In the genomic region with DNA sequence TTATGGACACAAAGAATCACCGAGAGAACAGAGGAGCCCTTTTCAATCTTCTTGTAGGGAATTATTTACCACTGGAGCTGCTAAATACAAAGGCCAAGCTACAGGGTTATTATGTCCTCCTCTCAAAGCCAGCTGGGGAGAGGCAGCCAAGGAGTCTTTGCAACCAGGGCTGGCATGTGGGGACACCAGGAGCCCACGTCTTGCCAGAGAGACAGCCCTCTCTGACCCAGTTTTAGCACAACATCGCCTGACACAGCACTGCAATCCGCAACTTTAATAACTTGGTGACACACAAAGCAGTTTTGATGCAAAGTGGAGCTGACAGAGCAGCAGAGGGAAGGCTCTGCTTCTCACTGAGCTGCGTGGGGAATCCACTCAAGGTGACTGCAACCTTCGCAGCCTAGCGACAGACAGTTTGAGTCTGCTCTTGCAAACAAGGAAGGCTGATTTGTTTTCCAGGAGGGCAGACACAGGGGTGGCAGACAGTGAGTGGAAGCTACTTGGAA, we compare ENCODE assay signal across 22 cellular contexts. TPM values are rescaled to one million over a fixed set of nuclear protein-coding genes. Genes with fewer than 3 reads are reported as not detected.
DNase-seq lines count a peak whose midpoint lies in the region; ATAC-seq and TF ChIP-seq lines count a peak whose summit lies in the region.
"Had no signal": no experiment of that assay in that cellular context is flagged by ENCODE, and none has a peak within 500 bp of the region (broad histone marks: within the 10 kb centered on the region; RNA-seq: fewer than 3 reads in every experiment).

No MANE protein-coding gene starts in this region.

- H3K9me3 ChIP-seq in left ventricle myocardium inferior (replicated peaks) (no peaks in the 10 kb centered on the region), esophagus muscularis mucosa (no peaks in the 10 kb centered on the region)
- H3K9me3 ChIP-seq: A549; BLaER1 treated with 17β-estradiol and CSF1 and Interleukin-3, amounts not matched to agents 10 nM and 100 nM; neutrophil; right lobe of liver; SJSA1; thyroid gland had no signal

- H3K4me3 ChIP-seq in left ventricle myocardium inferior (no peak overlapping the region), dorsolateral prefrontal cortex (peak overlapping the region in 2 of 59 donors; percentile 14 to 31), esophagus muscularis mucosa (no peak overlapping the region)
- H3K4me3 ChIP-seq: A549; BLaER1 treated with 17β-estradiol and CSF1 and Interleukin-3, amounts not matched to agents 10 nM and 100 nM; right lobe of liver; SJSA1; thyroid gland had no signal

- peaks cover 26% of the 10 kb centered on the region for H3K4me1 ChIP-seq in left ventricle myocardium inferior
- H3K4me1 ChIP-seq in esophagus muscularis mucosa, result peaks cover 0 to 20% (median 6%) of the 10 kb centered on the region in 4 donors
- H3K4me1 ChIP-seq: A549, right lobe of liver, thyroid gland had no signal

- no peaks in the 10 kb centered on the region for H3K36me3 Mint-ChIP-seq in neural crest cell (ENCODE audit: low read depth)
- H3K36me3 Mint-ChIP-seq: stimulated activated effector memory CD8-positive, alpha-beta T cell treated with anti-CD3 and anti-CD28 coated beads, Interleukin-12 subunit alpha, Interleukin-12 subunit beta, amount 100 ng/mL, for 72 hours had no signal

- H3K4me3 Mint-ChIP-seq in neural crest cell, result peak overlapping the region; percentile 17
- H3K4me3 Mint-ChIP-seq: stimulated activated effector memory CD8-positive, alpha-beta T cell treated with anti-CD3 and anti-CD28 coated beads, Interleukin-12 subunit alpha, Interleukin-12 subunit beta, amount 100 ng/mL, for 72 hours; T-helper 17 cell had no signal

- intact Hi-C loops in Right ventricle myocardium superior (cut with DNase I), result no loop called here
- intact Hi-C loops in left ventricle myocardium inferior (cut with micrococcal nuclease), result no loop called here
- intact Hi-C loops in dorsolateral prefrontal cortex (cut with DNase I), result no loop called here
- intact Hi-C loops in esophagus muscularis mucosa (cut with DNase I), result no loop called here

- no peak overlapping the region for H3K27ac ChIP-seq in left ventricle myocardium inferior (replicated peaks)
- peak overlapping the region in 43 of 59 donors; percentile 4 to 81 (median 58) for H3K27ac ChIP-seq in dorsolateral prefrontal cortex
- H3K27ac ChIP-seq in substantia nigra (ENCODE audit: low read depth, low read length, poor library complexity, severe bottlenecking), result no peak overlapping the region
- no peak overlapping the region for H3K27ac ChIP-seq in esophagus muscularis mucosa (replicated peaks in 1 of 4)
- H3K27ac ChIP-seq: A549; BLaER1 treated with 17β-estradiol and CSF1 and Interleukin-3, amounts not matched to agents 10 nM and 100 nM; neutrophil; right lobe of liver; SJSA1; thyroid gland had no signal

- H3K36me3 ChIP-seq in left ventricle myocardium inferior (no peaks in the 10 kb centered on the region), esophagus muscularis mucosa (no peaks in the 10 kb centered on the region)
- H3K36me3 ChIP-seq: BLaER1 treated with 17β-estradiol and CSF1 and Interleukin-3, amounts not matched to agents 10 nM and 100 nM; neutrophil; right lobe of liver; SJSA1; thyroid gland had no signal

- no peak for TF ChIP-seq CTCF in left ventricle myocardium inferior (IDR thresholded peaks at IDR 0.05; ENCODE audit: borderline replicate concordance)
- TF ChIP-seq CTCF in dorsolateral prefrontal cortex (IDR thresholded peaks at IDR 0.05 in 54 of 56, conservative IDR thresholded peaks at IDR 0.05 in 2 of 56; ENCODE audit: low read depth in 1 of 56, partially characterized antibody in 56 of 56), result no peak
- no peak for TF ChIP-seq CTCF in neural crest cell (conservative IDR thresholded peaks at IDR 0.05)
- no peak for TF ChIP-seq CTCF in esophagus muscularis mucosa (IDR thresholded peaks at IDR 0.05)

- ATAC-seq in Right ventricle myocardium superior (ENCODE audit: poor library complexity) (peak; percentile 32), HG03175 (IDR thresholded peaks at IDR 0.05; ENCODE audit: unreplicated experiment) (no peak)
- ATAC-seq: A549; left colon; right lobe of liver; stimulated activated effector memory CD8-positive, alpha-beta T cell treated with anti-CD3 and anti-CD28 coated beads, Interleukin-12 subunit alpha, Interleukin-12 subunit beta, amount 100 ng/mL, for 72 hours; T-helper 17 cell had no signal

- no peak for TF ChIP-seq EP300 in esophagus muscularis mucosa (IDR thresholded peaks at IDR 0.05)

- H3K27me3 Mint-ChIP-seq in neural crest cell (ENCODE audit: low read depth), result peaks cover 9% of the 10 kb centered on the region

- 78% methylated on average over 7 of the region's 7 CpGs for WGBS in esophagus muscularis mucosa

- H3K4me1 Mint-ChIP-seq in neural crest cell, result peaks cover 6% of the 10 kb centered on the region
- H3K4me1 Mint-ChIP-seq: stimulated activated effector memory CD8-positive, alpha-beta T cell treated with anti-CD3 and anti-CD28 coated beads, Interleukin-12 subunit alpha, Interleukin-12 subunit beta, amount 100 ng/mL, for 72 hours; T-helper 17 cell had no signal

- DNase-seq in Right ventricle myocardium superior (no peak), left ventricle myocardium inferior (no peak), dorsolateral prefrontal cortex (peak in 9 of 10 donors; percentile 22 to 60 (median 46)), neural crest cell (ENCODE audit: low read depth, low spot score) (peak; percentile 3), substantia nigra (lab: John Stamatoyannopoulos, UW) (peak in 37 of 49 donors; percentile 9 to 75 (median 42)), esophagus muscularis mucosa (ENCODE audit: extremely low spot score) (no peak), GM19240 (ENCODE audit: insufficient read length, low spot score) (no peak)
- DNase-seq: activated CD4-positive, alpha-beta T cell treated with anti-CD3 and anti-CD28 coated beads, Interleukin-2, amount 50 U/mL, for 1 hour; activated gamma-delta T cell treated with Interleukin-2 at 50 U/mL for 16 hours; Calu3; EL; left colon; NCI-H524 treated with DMSO at 0.1 percent for 48 hours; right lobe of liver; T-helper 17 cell; thyroid gland had no signal

- H3K9me3 Mint-ChIP-seq in neural crest cell, result no peaks in the 10 kb centered on the region
- H3K9me3 Mint-ChIP-seq: stimulated activated effector memory CD8-positive, alpha-beta T cell treated with anti-CD3 and anti-CD28 coated beads, Interleukin-12 subunit alpha, Interleukin-12 subunit beta, amount 100 ng/mL, for 72 hours had no signal

- H3K27ac Mint-ChIP-seq in neural crest cell (ENCODE audit: unreplicated experiment), result no peak overlapping the region
- H3K27ac Mint-ChIP-seq: stimulated activated effector memory CD8-positive, alpha-beta T cell treated with anti-CD3 and anti-CD28 coated beads, Interleukin-12 subunit alpha, Interleukin-12 subunit beta, amount 100 ng/mL, for 72 hours; T-helper 17 cell had no signal

- no peaks in the 10 kb centered on the region for H3K27me3 ChIP-seq in left ventricle myocardium inferior (ENCODE audit: low read depth)
- H3K27me3 ChIP-seq in dorsolateral prefrontal cortex, result no peaks in the 10 kb centered on the region
- peaks cover 0 to 5% (median 0%) of the 10 kb centered on the region in 4 donors for H3K27me3 ChIP-seq in esophagus muscularis mucosa
- H3K27me3 ChIP-seq: neutrophil, right lobe of liver, SJSA1, thyroid gland had no signal

- no peak for TF ChIP-seq POLR2A in esophagus muscularis mucosa (IDR thresholded peaks at IDR 0.05; ENCODE audit: low read depth)

RNA-seq across cellular contexts. Expression of gene TLR4, which starts 33.6 kb away (rescaled TPM):
- 15.6 TPM for total RNA-seq in Right ventricle myocardium superior
- total RNA-seq in left ventricle myocardium inferior, result 14.2 TPM
- total RNA-seq in dorsolateral prefrontal cortex, result 10 to 100 TPM in 119 of 120 experiments, 1 to 10 TPM in 1; 8.4 to 73.4 (median 26.8) TPM
- total RNA-seq in neural crest cell, result 1.3 and 2.2 TPM in 2 replicates
- 10 to 100 TPM in 3 of 4 donors, 1 to 10 TPM in 1; 9.7 to 46.7 (median 17.9) TPM for total RNA-seq in esophagus muscularis mucosa

Comparison
In these comparisons a context has a peak if more than half of its experiments do, and no peak if none do; other contexts are left out.
1. DNase-seq: peak in dorsolateral prefrontal cortex (9 of 10), neural crest cell (single experiment) and substantia nigra (37 of 49); none in Right ventricle myocardium superior (single experiment), left ventricle myocardium inferior (single experiment), esophagus muscularis mucosa (single experiment) and GM19240 (single experiment).
2. H3K27ac ChIP-seq: peak in dorsolateral prefrontal cortex (43 of 59); none in left ventricle myocardium inferior (single experiment), substantia nigra (single experiment) and esophagus muscularis mucosa (0 of 4).